Comparison of ENCODE assay signal across 7 cellular contexts in the genomic region with DNA sequence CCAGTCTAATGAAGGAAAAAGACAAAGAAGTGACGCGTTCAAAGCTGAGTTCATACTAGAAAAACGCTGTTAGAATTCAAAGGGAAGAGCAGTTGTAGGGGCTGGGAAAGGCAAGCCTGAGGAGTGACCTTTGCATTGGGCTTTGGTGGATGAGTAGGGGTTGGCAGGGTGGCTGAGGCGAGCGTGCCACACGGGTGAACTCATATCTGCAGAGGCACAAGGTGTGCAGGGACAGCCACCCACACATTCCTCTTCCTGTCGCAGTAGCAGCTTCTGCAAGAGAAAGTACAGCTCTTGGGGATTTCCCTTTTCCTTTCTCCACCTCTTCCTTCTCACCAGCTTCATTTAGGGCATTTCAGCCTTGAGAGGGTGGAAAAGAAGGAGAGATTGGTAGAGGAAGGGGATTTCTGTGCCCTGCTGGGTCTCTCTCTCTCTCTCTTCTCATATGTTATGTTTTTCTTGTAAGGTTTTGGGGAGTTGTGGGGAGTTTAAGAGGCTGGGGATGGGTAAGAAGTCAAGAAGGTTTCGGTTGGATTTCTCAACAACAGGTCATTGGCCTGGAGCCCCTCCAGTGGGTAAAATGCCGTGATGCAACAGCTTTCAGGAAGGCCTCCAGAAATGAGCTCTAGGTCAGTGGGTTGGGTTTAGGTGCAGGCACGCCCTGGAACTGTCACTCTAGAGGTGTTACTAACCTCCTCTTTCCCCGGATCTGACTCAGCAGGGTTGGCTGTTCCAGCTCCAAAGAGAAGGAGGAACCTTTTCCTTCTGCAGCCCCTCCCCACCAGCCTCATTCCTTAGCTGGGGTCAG. TPM values are rescaled to one million over a fixed set of nuclear protein-coding genes. Genes with fewer than 3 reads are reported as not detected.
A peak's percentile ranks its signal among the peaks of the same experiment; 100 is the strongest.
DNase-seq lines count a peak whose midpoint lies in the region; ATAC-seq, FAIRE-seq and TF ChIP-seq lines count a peak whose summit lies in the region.

No MANE protein-coding gene starts in this region.

- peaks cover 52% of the 10 kb centered on the region for H3K4me1 ChIP-seq in OCI-LY3 (ENCODE audit: low read length)

- peak overlapping the region; percentile 57; the same call in 1 of the 2 replicates for H3K4me3 ChIP-seq in OCI-LY3 (ENCODE audit: low read length)

- DNase-seq in activated T-helper 1 cell treated with anti-CD3 and anti-CD28 coated beads, Interleukin-12 subunit alpha, Interleukin-12 subunit beta, Interleukin-2, Interleukin-4 antibody, amounts not matched to agents 30 ng/mL and 10 ng/mL and 1 ng/mL, durations not matched to agents 14 hours and 24 hours and 36 hours (ENCODE audit: low spot score): peak; percentile 53
- DNase-seq in germinal center (ENCODE audit: low spot score): peak; percentile 57
- DNase-seq in stimulated activated CD4-positive, alpha-beta T cell treated with anti-CD3 and anti-CD28 coated beads, Interleukin-12 subunit alpha, Interleukin-12 subunit beta, amount 100 ng/mL, for 4 hours: peak; percentile 55
- DNase-seq in D721Med (ENCODE audit: insufficient read length, low spot score): no peak

- no peaks in the 10 kb centered on the region for H3K27me3 Mint-ChIP-seq in activated T-helper 1 cell treated with anti-CD3 and anti-CD28 coated beads, Interleukin-12 subunit alpha, Interleukin-12 subunit beta, Interleukin-2, Interleukin-4 antibody, amounts not matched to agents 30 ng/mL and 10 ng/mL and 1 ng/mL, durations not matched to agents 14 hours and 24 hours and 36 hours (ENCODE audit: insufficient read depth)

- no peaks in the 10 kb centered on the region for H3K9me3 Mint-ChIP-seq in activated T-helper 1 cell treated with anti-CD3 and anti-CD28 coated beads, Interleukin-12 subunit alpha, Interleukin-12 subunit beta, Interleukin-2, Interleukin-4 antibody, amounts not matched to agents 30 ng/mL and 10 ng/mL and 1 ng/mL, durations not matched to agents 14 hours and 24 hours and 36 hours

- H3K27ac ChIP-seq in OCI-LY3 (ENCODE audit: low read length): no peak overlapping the region

- H3K79me2 ChIP-seq in OCI-LY3 (ENCODE audit: low read length): no peaks in the 10 kb centered on the region

- H3K4me3 Mint-ChIP-seq in activated T-helper 1 cell treated with anti-CD3 and anti-CD28 coated beads, Interleukin-12 subunit alpha, Interleukin-12 subunit beta, Interleukin-2, Interleukin-4 antibody, amounts not matched to agents 30 ng/mL and 10 ng/mL and 1 ng/mL, durations not matched to agents 14 hours and 24 hours and 36 hours: peak overlapping the region; percentile 80

- H2AFZ ChIP-seq in OCI-LY3 (ENCODE audit: low read depth, low read length): no peak overlapping the region

- peaks cover 54% of the 10 kb centered on the region for H3K4me1 Mint-ChIP-seq in activated T-helper 1 cell treated with anti-CD3 and anti-CD28 coated beads, Interleukin-12 subunit alpha, Interleukin-12 subunit beta, Interleukin-2, Interleukin-4 antibody, amounts not matched to agents 30 ng/mL and 10 ng/mL and 1 ng/mL, durations not matched to agents 14 hours and 24 hours and 36 hours (ENCODE audit: low read depth)

- peaks cover 9% of the 10 kb centered on the region for H3K36me3 Mint-ChIP-seq in activated T-helper 1 cell treated with anti-CD3 and anti-CD28 coated beads, Interleukin-12 subunit alpha, Interleukin-12 subunit beta, Interleukin-2, Interleukin-4 antibody, amounts not matched to agents 30 ng/mL and 10 ng/mL and 1 ng/mL, durations not matched to agents 14 hours and 24 hours and 36 hours (ENCODE audit: low read depth)

- TF ChIP-seq CTCF in OCI-LY3 (IDR thresholded peaks at IDR 0.05; ENCODE audit: low read depth, low read length) (no peak), D721Med (IDR thresholded peaks at IDR 0.05; ENCODE audit: insufficient read depth, missing control alignments) (no peak)

- no peaks in the 10 kb centered on the region for H3K27me3 ChIP-seq in OCI-LY3 (ENCODE audit: low read depth, low read length)

- H4K20me1 ChIP-seq in OCI-LY3 (ENCODE audit: insufficient read depth, low read length): no peaks in the 10 kb centered on the region

- peak overlapping the region; percentile 77 for H3K4me2 ChIP-seq in OCI-LY3 (ENCODE audit: low read length)

- TF ChIP-seq POLR2A in GM18526 (IDR thresholded peaks at IDR 0.05; ENCODE audit: extremely low read depth, insufficient read length): peak; percentile 20

- H3K36me3 ChIP-seq in OCI-LY3 (replicated peaks; ENCODE audit: low read depth, low read length): no peaks in the 10 kb centered on the region

- FAIRE-seq in D721Med (lab: Jason Lieb, UNC): no peak

- intact Hi-C loops in activated T-helper 1 cell treated with anti-CD3 and anti-CD28 coated beads, Interleukin-12 subunit alpha, Interleukin-12 subunit beta, Interleukin-2, Interleukin-4 antibody, amounts not matched to agents 30 ng/mL and 10 ng/mL and 1 ng/mL, durations not matched to agents 14 hours and 24 hours and 36 hours (cut with micrococcal nuclease): loop anchor here (1.0 to 10.0 kb wide), 9 partner anchors 25 to 1573 kb away; a partner anchor contains a TSS

- H3K27ac Mint-ChIP-seq in activated T-helper 1 cell treated with anti-CD3 and anti-CD28 coated beads, Interleukin-12 subunit alpha, Interleukin-12 subunit beta, Interleukin-2, Interleukin-4 antibody, amounts not matched to agents 30 ng/mL and 10 ng/mL and 1 ng/mL, durations not matched to agents 14 hours and 24 hours and 36 hours: peak overlapping the region; percentile 93

- H3K9ac ChIP-seq in OCI-LY3 (ENCODE audit: low read length): no peak overlapping the region

- H3K9me3 ChIP-seq in OCI-LY3 (ENCODE audit: insufficient read depth, low read length): no peaks in the 10 kb centered on the region

- peak; percentile 26 for ATAC-seq in HG02970 (IDR thresholded peaks at IDR 0.05; ENCODE audit: low FRiP score, unreplicated experiment)

RNA-seq across cellular contexts. Expression of a gene that starts 40.1 kb away (rescaled TPM):
- total RNA-seq in activated T-helper 1 cell treated with anti-CD3 and anti-CD28 coated beads, Interleukin-12 subunit alpha, Interleukin-12 subunit beta, Interleukin-2, Interleukin-4 antibody, amounts not matched to agents 30 ng/mL and 10 ng/mL and 1 ng/mL, durations not matched to agents 14 hours and 24 hours and 36 hours: 235 and 247 TPM in 2 replicates
